In genomic region chr7:151679868-151680534, GRCh38 we compare ENCODE assay signal across 18 cellular contexts.
DNase-seq lines count a peak whose midpoint lies in the region; ATAC-seq and TF ChIP-seq lines count a peak whose summit lies in the region.
"Had no signal": no experiment of that assay in that cellular context is flagged by ENCODE, and none has a peak within 500 bp of the region (broad histone marks: within the 10 kb centered on the region; RNA-seq: fewer than 3 reads in every experiment).

No MANE protein-coding gene starts in this region.

- peaks cover 0 to 7% (median 0%) of the 10 kb centered on the region in 3 experiments for H3K36me3 ChIP-seq in naive thymus-derived CD4-positive, alpha-beta T cell (ENCODE audit: control insufficient read depth in 2 of 3, insufficient read depth in 3 of 3, low read length in 3 of 3)
- no peaks in the 10 kb centered on the region for H3K36me3 ChIP-seq in upper lobe of right lung
- H3K36me3 ChIP-seq: ascending aorta had no signal

- CTCF ChIA-PET in naive thymus-derived CD4-positive, alpha-beta T cell (lab: Charles Lee): interaction anchor here (1.0 kb wide), 1 partner anchor 110 kb away, joined by 3 read pairs; no protein-coding TSS in a partner anchor

- peaks cover 18 to 25% of the 10 kb centered on the region in 2 donors for H3K4me1 Mint-ChIP-seq in effector memory CD8-positive, alpha-beta T cell (ENCODE audit: low read depth in 2 of 2)
- H3K4me1 Mint-ChIP-seq in naive thymus-derived CD4-positive, alpha-beta T cell: peaks cover 6 to 54% (median 42%) of the 10 kb centered on the region in 7 donors
- H3K4me1 Mint-ChIP-seq: activated T-helper 17 cell treated with anti-CD3 and anti-CD28 coated beads, Interleukin-2, amount 50 U/mL, for 72 hours had no signal

- H3K27ac ChIP-seq in naive thymus-derived CD4-positive, alpha-beta T cell (ENCODE audit: low read depth, low read length): no peak overlapping the region
- H3K27ac ChIP-seq in upper lobe of right lung: peak overlapping the region; percentile 77

- H3K9me3 Mint-ChIP-seq in effector memory CD8-positive, alpha-beta T cell: no peaks in the 10 kb centered on the region
- no peaks in the 10 kb centered on the region for H3K9me3 Mint-ChIP-seq in naive thymus-derived CD4-positive, alpha-beta T cell
- H3K9me3 Mint-ChIP-seq: activated CD4-positive, alpha-beta memory T cell treated with anti-CD3 and anti-CD28 coated beads, Interleukin-2, amount 10 ng/mL, durations not matched to agents 7 days and 5 days; activated T-helper 17 cell treated with anti-CD3 and anti-CD28 coated beads, Interleukin-2, amount 50 U/mL, for 72 hours; dendritic cell treated with granulocyte-macrophage colony-stimulating factor and Interleukin-4, amounts not matched to agents 40 ng/mL and 50 ng/mL, for 4 days; memory B cell; stimulated activated naive B cell treated with anti-CD40 and anti-IgM and Interleukin-4, amounts not matched to agents 10 μg/mL and 1 μg/mL and 100 μg/mL, for 72 hours had no signal

- H3K4me3 ChIP-seq in naive thymus-derived CD4-positive, alpha-beta T cell (ENCODE audit: low read length): no peak overlapping the region
- no peak overlapping the region for H3K4me3 ChIP-seq in upper lobe of right lung
- H3K4me3 ChIP-seq: ascending aorta had no signal

- no peaks in the 10 kb centered on the region for H3K27me3 Mint-ChIP-seq in effector memory CD8-positive, alpha-beta T cell
- H3K27me3 Mint-ChIP-seq in naive thymus-derived CD4-positive, alpha-beta T cell: no peaks in the 10 kb centered on the region
- H3K27me3 Mint-ChIP-seq: activated CD4-positive, alpha-beta memory T cell treated with anti-CD3 and anti-CD28 coated beads, Interleukin-2, amount 10 ng/mL, durations not matched to agents 7 days and 5 days; activated T-helper 17 cell treated with anti-CD3 and anti-CD28 coated beads, Interleukin-2, amount 50 U/mL, for 72 hours; dendritic cell treated with granulocyte-macrophage colony-stimulating factor and Interleukin-4, amounts not matched to agents 40 ng/mL and 50 ng/mL, for 4 days; memory B cell; stimulated activated naive B cell treated with anti-CD40 and anti-IgM and Interleukin-4, amounts not matched to agents 10 μg/mL and 1 μg/mL and 100 μg/mL, for 72 hours had no signal

- H3K4me1 ChIP-seq in naive thymus-derived CD4-positive, alpha-beta T cell (ENCODE audit: control insufficient read depth in 2 of 2, insufficient read depth in 2 of 2, low read length in 2 of 2): peaks cover 0 to 7% of the 10 kb centered on the region in 2 donors
- no peaks in the 10 kb centered on the region for H3K4me1 ChIP-seq in upper lobe of right lung

- peak; percentile 41 for DNase-seq in activated effector memory CD4-positive, alpha-beta T cell treated with anti-CD3 and anti-CD28 coated beads, Interleukin-2, amount 50 U/mL, for 16 hours
- no peak for DNase-seq in activated effector memory CD4-positive, alpha-beta T cell treated with Interleukin-2 at 50 U/mL for 16 hours
- no peak for DNase-seq in effector memory CD8-positive, alpha-beta T cell
- no peak for DNase-seq in naive thymus-derived CD4-positive, alpha-beta T cell
- no peak for DNase-seq in upper lobe of right lung
- DNase-seq in HUDEP-2 (lab: John Stamatoyannopoulos, UW; ENCODE audit: unreplicated experiment in 76 of 76): no peak
- DNase-seq: activated CD4-positive, alpha-beta memory T cell treated with anti-CD3 and anti-CD28 coated beads, Interleukin-2, amount 10 ng/mL, durations not matched to agents 7 days and 5 days; Kasumi-1; NCI-H1694; NCI-H510A; SK-N-SH; stimulated activated naive B cell treated with anti-CD40 and anti-IgM and Interleukin-4, amounts not matched to agents 10 μg/mL and 1 μg/mL and 100 μg/mL, for 72 hours had no signal

- intact Hi-C loops in naive thymus-derived CD4-positive, alpha-beta T cell (cut with micrococcal nuclease): no loop called here
- intact Hi-C loops in upper lobe of right lung (cut with DNase I): no loop called here

- peak overlapping the region; percentile 44 to 73 for H3K27ac Mint-ChIP-seq in effector memory CD8-positive, alpha-beta T cell
- H3K27ac Mint-ChIP-seq in naive thymus-derived CD4-positive, alpha-beta T cell: peak overlapping the region in 3 of 9 donors; percentile 60 to 67 (median 61)
- H3K27ac Mint-ChIP-seq: activated CD4-positive, alpha-beta memory T cell treated with anti-CD3 and anti-CD28 coated beads, Interleukin-2, amount 10 ng/mL, durations not matched to agents 7 days and 5 days; dendritic cell treated with granulocyte-macrophage colony-stimulating factor and Interleukin-4, amounts not matched to agents 40 ng/mL and 50 ng/mL, for 4 days; memory B cell; stimulated activated naive B cell treated with anti-CD40 and anti-IgM and Interleukin-4, amounts not matched to agents 10 μg/mL and 1 μg/mL and 100 μg/mL, for 72 hours had no signal

- H3K27me3 ChIP-seq in naive thymus-derived CD4-positive, alpha-beta T cell (ENCODE audit: control insufficient read depth in 2 of 2, insufficient read depth in 2 of 2, low read length in 2 of 2): no peaks in the 10 kb centered on the region
- no peaks in the 10 kb centered on the region for H3K27me3 ChIP-seq in upper lobe of right lung
- H3K27me3 ChIP-seq: ascending aorta had no signal

- POLR2A ChIA-PET in naive thymus-derived CD4-positive, alpha-beta T cell (lab: Charles Lee): interaction anchor here (1.2 kb wide), 1 partner anchor 47 kb away, joined by 3 read pairs; no protein-coding TSS in a partner anchor

- no peak for TF ChIP-seq CTCF in upper lobe of right lung (IDR thresholded peaks at IDR 0.05)

- no peak overlapping the region for H3K4me3 Mint-ChIP-seq in effector memory CD8-positive, alpha-beta T cell
- H3K4me3 Mint-ChIP-seq in naive thymus-derived CD4-positive, alpha-beta T cell: peak overlapping the region in 4 of 10 donors; percentile 5 to 66 (median 13)
- H3K4me3 Mint-ChIP-seq: activated CD4-positive, alpha-beta memory T cell treated with anti-CD3 and anti-CD28 coated beads, Interleukin-2, amount 10 ng/mL, durations not matched to agents 7 days and 5 days; activated T-helper 17 cell treated with anti-CD3 and anti-CD28 coated beads, Interleukin-2, amount 50 U/mL, for 72 hours; dendritic cell treated with granulocyte-macrophage colony-stimulating factor and Interleukin-4, amounts not matched to agents 40 ng/mL and 50 ng/mL, for 4 days; memory B cell; stimulated activated naive B cell treated with anti-CD40 and anti-IgM and Interleukin-4, amounts not matched to agents 10 μg/mL and 1 μg/mL and 100 μg/mL, for 72 hours had no signal

- H3K36me3 Mint-ChIP-seq in effector memory CD8-positive, alpha-beta T cell (ENCODE audit: insufficient read depth): peaks cover 4% of the 10 kb centered on the region
- peaks cover 0 to 21% (median 5%) of the 10 kb centered on the region in 5 donors for H3K36me3 Mint-ChIP-seq in naive thymus-derived CD4-positive, alpha-beta T cell

- H3K9me3 ChIP-seq in naive thymus-derived CD4-positive, alpha-beta T cell (ENCODE audit: control insufficient read depth in 2 of 3, low read length in 3 of 3): no peaks in the 10 kb centered on the region
- no peaks in the 10 kb centered on the region for H3K9me3 ChIP-seq in upper lobe of right lung
- H3K9me3 ChIP-seq: ascending aorta, SK-N-SH had no signal

- ATAC-seq in effector memory CD8-positive, alpha-beta T cell (replicated peaks): no peak
- peak; percentile 54 for ATAC-seq in naive thymus-derived CD4-positive, alpha-beta T cell
- no peak for ATAC-seq in upper lobe of right lung
- no peak for ATAC-seq in GM19455 (IDR thresholded peaks at IDR 0.05; ENCODE audit: unreplicated experiment)
- ATAC-seq in HG02973 (IDR thresholded peaks at IDR 0.05; ENCODE audit: unreplicated experiment): no peak
- ATAC-seq: activated T-helper 17 cell treated with anti-CD3 and anti-CD28 coated beads, Interleukin-2, amount 50 U/mL, for 72 hours; stimulated activated naive B cell treated with anti-CD40 and anti-IgM and Interleukin-4, amounts not matched to agents 10 μg/mL and 1 μg/mL and 100 μg/mL, for 72 hours had no signal
